In the genomic region with DNA sequence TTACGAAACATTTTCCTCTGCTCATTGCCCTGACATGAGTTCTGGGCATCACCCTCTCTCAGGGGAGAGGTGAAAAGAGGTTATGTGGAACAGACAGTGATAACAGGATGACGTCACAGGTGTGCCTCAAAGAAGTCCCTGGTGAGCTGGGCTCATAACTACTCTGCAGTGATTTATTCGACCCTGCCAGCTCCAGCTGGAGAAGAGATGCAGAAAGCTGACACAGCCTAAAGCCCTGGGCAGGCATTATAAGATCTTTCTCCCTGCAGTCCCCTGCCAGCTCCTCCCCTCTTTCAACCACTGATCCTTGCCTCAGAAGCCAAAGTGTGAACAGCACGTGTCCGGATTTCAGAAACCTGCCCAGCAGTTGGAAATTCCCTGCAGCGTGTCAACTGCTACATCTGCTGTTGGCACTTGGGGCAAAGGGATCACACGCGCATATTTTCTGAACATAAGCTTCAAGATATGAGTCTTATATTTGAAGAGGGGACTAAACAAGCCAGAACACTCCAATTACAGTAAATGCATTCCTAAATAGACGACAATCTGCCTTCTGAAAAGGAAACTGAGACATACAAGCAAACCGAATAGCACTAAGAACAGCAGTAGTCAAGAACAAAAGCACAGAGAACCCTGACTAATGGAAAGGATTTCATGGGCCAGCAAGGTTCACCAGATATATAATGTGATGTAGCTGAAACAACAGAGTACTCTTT, we compare ENCODE assay signal across 8 cellular contexts.
DNase-seq lines count a peak whose midpoint lies in the region; ATAC-seq and FAIRE-seq lines count a peak whose summit lies in the region.

No MANE protein-coding gene starts in this region.

- H3K36me3 ChIP-seq in BLaER1 (peaks cover 43% of the 10 kb centered on the region), HAP-1 (replicated peaks) (no peaks in the 10 kb centered on the region)

- peak; percentile 68 for ATAC-seq in HG03432 (IDR thresholded peaks at IDR 0.05; ENCODE audit: unreplicated experiment)
- ATAC-seq in HG03457 (IDR thresholded peaks at IDR 0.05; ENCODE audit: unreplicated experiment): no peak

- no peak overlapping the region for H3K27ac ChIP-seq in BLaER1

- peak; percentile 59 for DNase-seq in activated gamma-delta T cell treated with anti-CD3 and anti-CD28 coated beads, Interleukin-2, amount 50 U/mL, for 16 hours (ENCODE audit: low read depth)
- DNase-seq in stimulated activated CD8-positive, alpha-beta memory T cell treated with anti-CD3 and anti-CD28 coated beads, Interleukin-15, amount 100 ng/mL, for 1 hour (ENCODE audit: low read depth): peak; percentile 23
- DNase-seq in HAP-1 (ENCODE audit: low spot score in 2 of 2) (no peak), SHP77 (lab: John Stamatoyannopoulos, UW) (no peak)

- H4K20me1 ChIP-seq in BLaER1: peaks cover 22% of the 10 kb centered on the region

- peaks cover 6% of the 10 kb centered on the region; the same call in 1 of the 2 replicates for H3K9me3 ChIP-seq in BLaER1
- H3K9me3 ChIP-seq in HAP-1: no peaks in the 10 kb centered on the region

- in situ Hi-C loops in HAP-1 (cut with MboI; ENCODE audit: low sequenced_read_pairs): no loop called here

- peak; percentile 17 for FAIRE-seq in islet of Langerhans (lab: Jason Lieb, UNC)

- H3K27me3 ChIP-seq in BLaER1: no peaks in the 10 kb centered on the region
- no peaks in the 10 kb centered on the region for H3K27me3 ChIP-seq in HAP-1 (ENCODE audit: low read depth)

- peak overlapping the region; percentile 47 for H3K4me2 ChIP-seq in BLaER1

- H3K4me3 ChIP-seq in BLaER1: no peak overlapping the region
- H3K4me3 ChIP-seq in HAP-1: no peak overlapping the region

- no peak overlapping the region for H3K9ac ChIP-seq in BLaER1

- peaks cover 42% of the 10 kb centered on the region for H3K4me1 ChIP-seq in BLaER1
- H3K4me1 ChIP-seq in HAP-1: no peaks in the 10 kb centered on the region; the same call in 1 of the 2 replicates

Comparison
In these comparisons a context has a peak if more than half of its experiments do, and no peak if none do; other contexts are left out.
1. DNase-seq: peak in activated gamma-delta T cell treated with anti-CD3 and anti-CD28 coated beads, Interleukin-2, amount 50 U/mL, for 16 hours (single experiment) and stimulated activated CD8-positive, alpha-beta memory T cell treated with anti-CD3 and anti-CD28 coated beads, Interleukin-15, amount 100 ng/mL, for 1 hour (single experiment); none in HAP-1 (0 of 2) and SHP77 (0 of 2).